Comparison of ENCODE assay signal across 12 cellular contexts in genomic region chr16:52545544-52546262, GRCh38. TPM values are rescaled to one million over a fixed set of nuclear protein-coding genes. Genes with fewer than 3 reads are reported as not detected.
DNase-seq lines count a peak whose midpoint lies in the region; ATAC-seq, FAIRE-seq and TF ChIP-seq lines count a peak whose summit lies in the region.
"Had no signal": no experiment of that assay in that cellular context is flagged by ENCODE, and none has a peak within 500 bp of the region (broad histone marks: within the 10 kb centered on the region; RNA-seq: fewer than 3 reads in every experiment).

No MANE protein-coding gene starts in this region.

- H2BK120ac ChIP-seq in H9 (ENCODE audit: low read depth, low read length, poor library complexity, severe bottlenecking), result no peak overlapping the region

- no peak for TF ChIP-seq POLR2A in A549 (IDR thresholded peaks at IDR 0.05; ENCODE audit: low read length)

- H3K23ac ChIP-seq in H9 (ENCODE audit: insufficient read length, low read depth, low read length), result no peak overlapping the region

- H2BK20ac ChIP-seq in H9 (ENCODE audit: low read depth, low read length, poor library complexity, severe bottlenecking), result no peak overlapping the region

- H3K4me3 Mint-ChIP-seq in H9, result peak overlapping the region; percentile 79 to 94
- peak overlapping the region; percentile 99 for H3K4me3 Mint-ChIP-seq in glutamatergic neuron (ENCODE audit: unreplicated experiment)
- no peak overlapping the region for H3K4me3 Mint-ChIP-seq in activated naive CD4-positive, alpha-beta T cell treated with anti-CD3 and anti-CD28 coated beads for 36 hours

- H3K4ac ChIP-seq in H9 (ENCODE audit: low read depth, low read length), result no peak overlapping the region

- peak overlapping the region; percentile 49 to 72; a peak in 4 of 6 replicates for H3K27ac ChIP-seq in A549
- no peak overlapping the region for H3K27ac ChIP-seq in H9 (ENCODE audit: insufficient read length, low read depth, low read length)

- H3K27me3 ChIP-seq in H9 (ENCODE audit: insufficient read depth, low read length), result peaks cover 9% of the 10 kb centered on the region; the same call in 1 of the 2 replicates
- H3K27me3 ChIP-seq in neuron (ENCODE audit: insufficient read depth, low read length), result no peaks in the 10 kb centered on the region

- peak overlapping the region; percentile 56 for H3K18ac ChIP-seq in H9 (ENCODE audit: insufficient read length, low read depth, low read length)

- H4K91ac ChIP-seq in H9 (ENCODE audit: insufficient read length, low read depth, low read length), result no peak overlapping the region

- peak overlapping the region; percentile 51 for H3K9ac ChIP-seq in H9 (ENCODE audit: extremely low read depth, insufficient read length, low read length)

- ATAC-seq in A549, result peak; percentile 17 to 62; a peak in 3 of 6 replicates
- no peak for ATAC-seq in HG02973 (IDR thresholded peaks at IDR 0.05; ENCODE audit: unreplicated experiment)
- ATAC-seq in HG03460 (IDR thresholded peaks at IDR 0.05; ENCODE audit: unreplicated experiment), result no peak
- ATAC-seq: stimulated activated naive B cell treated with anti-CD40 and anti-IgM and Interleukin-4, amounts not matched to agents 10 μg/mL and 1 μg/mL and 100 μg/mL, for 72 hours had no signal

- H3K9me3 ChIP-seq in A549, result no peaks in the 10 kb centered on the region
- H3K9me3 ChIP-seq in H9 (ENCODE audit: control insufficient read depth, low read depth, low read length), result no peaks in the 10 kb centered on the region
- H3K9me3 ChIP-seq in neuron (ENCODE audit: low read length), result no peaks in the 10 kb centered on the region

- CTCF ChIA-PET in A549 (lab: Yijun Ruan, JAX), result no interaction called here
- CTCF ChIA-PET in activated naive CD4-positive, alpha-beta T cell treated with anti-CD3 and anti-CD28 coated beads for 36 hours (lab: Charles Lee), result no interaction called here

- POLR2A ChIA-PET in A549 (lab: Yijun Ruan, JAX), result no interaction called here

- no peak for TF ChIP-seq RAD21 in A549 (conservative IDR thresholded peaks at IDR 0.05 in 1 of 2, IDR thresholded peaks at IDR 0.05 in 1 of 2)

- H3K27ac Mint-ChIP-seq in H9 (peak overlapping the region in 2 of 3 experiments; percentile 25 to 96; a peak in 3 of 7 replicates), glutamatergic neuron (ENCODE audit: unreplicated experiment) (peak overlapping the region; percentile 83)
- no peak overlapping the region for H3K27ac Mint-ChIP-seq in activated naive CD4-positive, alpha-beta T cell treated with anti-CD3 and anti-CD28 coated beads for 36 hours
- H3K27ac Mint-ChIP-seq: stimulated activated naive B cell treated with anti-CD40 and anti-IgM and Interleukin-4, amounts not matched to agents 10 μg/mL and 1 μg/mL and 100 μg/mL, for 72 hours had no signal

- peaks cover 14% of the 10 kb centered on the region for H3K36me3 ChIP-seq in neuron (ENCODE audit: insufficient read depth, low read length)

- H3K36me3 Mint-ChIP-seq in H9 (ENCODE audit: insufficient read depth in 1 of 3, low read depth in 3 of 3) (peaks cover 5 to 20% (median 8%) of the 10 kb centered on the region in 3 experiments; a peak in 6 of 7 replicates), glutamatergic neuron (ENCODE audit: unreplicated experiment) (no peaks in the 10 kb centered on the region)
- peaks cover 2% of the 10 kb centered on the region for H3K36me3 Mint-ChIP-seq in activated naive CD4-positive, alpha-beta T cell treated with anti-CD3 and anti-CD28 coated beads for 36 hours (ENCODE audit: low read depth)

- FAIRE-seq in A549 (lab: Jason Lieb, UNC), result no peak

- WGBS in A549 (ENCODE audit: missing lambda C conversion rate), result 2% methylated on average over 33 of the region's 38 CpGs
- WGBS in H9 (ENCODE audit: extremely low coverage, insufficient read length, low lambda C conversion rate), result no CpG with 5 or more reads among the region's 38 CpGs

- peaks cover 17% of the 10 kb centered on the region for H3K23me2 ChIP-seq in H9 (ENCODE audit: insufficient read length, low read depth, low read length, poor library complexity, severe bottlenecking)

- peaks cover 13% of the 10 kb centered on the region; the same call in 1 of the 2 replicates for H3K79me2 ChIP-seq in H9 (ENCODE audit: insufficient read depth, low read length)

- H4K20me1 ChIP-seq in H9 (ENCODE audit: control insufficient read depth, insufficient read depth, insufficient read length), result no peaks in the 10 kb centered on the region

- H3K9me3 Mint-ChIP-seq in H9 (no peaks in the 10 kb centered on the region), glutamatergic neuron (ENCODE audit: unreplicated experiment) (peaks cover 13% of the 10 kb centered on the region)
- peaks cover 2% of the 10 kb centered on the region for H3K9me3 Mint-ChIP-seq in activated naive CD4-positive, alpha-beta T cell treated with anti-CD3 and anti-CD28 coated beads for 36 hours
- H3K9me3 Mint-ChIP-seq: stimulated activated naive B cell treated with anti-CD40 and anti-IgM and Interleukin-4, amounts not matched to agents 10 μg/mL and 1 μg/mL and 100 μg/mL, for 72 hours had no signal

- H3K56ac ChIP-seq in H9 (ENCODE audit: insufficient read length, low read depth, low read length), result no peak overlapping the region

- no peak for TF ChIP-seq EP300 in A549 (IDR thresholded peaks at IDR 0.05)

- H3K27me3 Mint-ChIP-seq in H9 (ENCODE audit: low read depth) (peaks cover 35% of the 10 kb centered on the region), glutamatergic neuron (ENCODE audit: unreplicated experiment) (peaks cover 6% of the 10 kb centered on the region)
- peaks cover 50% of the 10 kb centered on the region for H3K27me3 Mint-ChIP-seq in activated naive CD4-positive, alpha-beta T cell treated with anti-CD3 and anti-CD28 coated beads for 36 hours (ENCODE audit: low read depth)

- peaks cover 6% of the 10 kb centered on the region for H3K79me1 ChIP-seq in H9 (ENCODE audit: insufficient read depth, low read depth, low read length, poor library complexity, severe bottlenecking)

- peaks cover 9% of the 10 kb centered on the region for H3K4me1 ChIP-seq in A549
- peaks cover 4% of the 10 kb centered on the region; the same call in 1 of the 2 replicates for H3K4me1 ChIP-seq in H9 (ENCODE audit: insufficient read depth, low read length)
- peaks cover 39% of the 10 kb centered on the region for H3K4me1 ChIP-seq in neuron (ENCODE audit: insufficient read depth, low read length)

- H2BK15ac ChIP-seq in H9 (ENCODE audit: low read depth, low read length), result no peak overlapping the region

- no peak overlapping the region for H3T11ph ChIP-seq in H9 (ENCODE audit: low read length)

- H2AFZ ChIP-seq in H9 (ENCODE audit: low read length) (no peak overlapping the region), neuron (ENCODE audit: low read depth, low read length) (no peak overlapping the region)

- no peak overlapping the region for H2BK12ac ChIP-seq in H9 (ENCODE audit: insufficient read length, low read depth, low read length)

- H2AK5ac ChIP-seq in H9 (ENCODE audit: insufficient read length, low read length), result no peak overlapping the region

- DNase-seq in A549 (ENCODE audit: low read depth in 1 of 2, low spot score in 1 of 2) (no peak), H9 (no peak), glutamatergic neuron (peak; percentile 48), DMS79 (lab: John Stamatoyannopoulos, UW) (no peak)
- no peak for DNase-seq in activated naive CD4-positive, alpha-beta T cell treated with anti-CD3 and anti-CD28 coated beads for 36 hours
- DNase-seq: activated CD4-positive, alpha-beta T cell treated with anti-CD3 and anti-CD28 coated beads, Interleukin-2, amount 50 U/mL, for 1 hour; amniotic stem cell; KBM-7; stimulated activated naive B cell treated with anti-CD40 and anti-IgM and Interleukin-4, amounts not matched to agents 10 μg/mL and 1 μg/mL and 100 μg/mL, for 72 hours had no signal

- H3K4me1 Mint-ChIP-seq in H9 (peaks cover 47 to 49% of the 10 kb centered on the region in 2 experiments), glutamatergic neuron (ENCODE audit: low read depth, unreplicated experiment) (peaks cover 14% of the 10 kb centered on the region)
- peaks cover 7% of the 10 kb centered on the region for H3K4me1 Mint-ChIP-seq in activated naive CD4-positive, alpha-beta T cell treated with anti-CD3 and anti-CD28 coated beads for 36 hours (ENCODE audit: low read depth)

- peak overlapping the region; percentile 62 for H3K4me3 ChIP-seq in A549
- H3K4me3 ChIP-seq in neuron (ENCODE audit: low read length), result peak overlapping the region; percentile 88

- no peak overlapping the region for H2BK5ac ChIP-seq in H9 (ENCODE audit: insufficient read length, low read length)

- no peak for TF ChIP-seq CTCF in A549 (IDR thresholded peaks at IDR 0.05)
- TF ChIP-seq CTCF in H9 (conservative IDR thresholded peaks at IDR 0.05), result no peak
- no peak for TF ChIP-seq CTCF in glutamatergic neuron (IDR thresholded peaks at IDR 0.05; ENCODE audit: partially characterized antibody, unreplicated experiment)

- no peak overlapping the region; the same call in 1 of the 2 replicates for H3K14ac ChIP-seq in H9 (ENCODE audit: insufficient read depth, low read length)

- no peak overlapping the region for H4K8ac ChIP-seq in H9 (replicated peaks; ENCODE audit: insufficient read length, low read depth, low read length)

- peak overlapping the region; percentile 99 for H3K4me2 ChIP-seq in A549
- H3K4me2 ChIP-seq in H9 (ENCODE audit: insufficient read depth, insufficient read length, low read length), result peak overlapping the region; percentile 96

- intact Hi-C loops in activated naive CD4-positive, alpha-beta T cell treated with anti-CD3 and anti-CD28 coated beads for 36 hours (cut with micrococcal nuclease), result no loop called here

- no peak overlapping the region for H4K5ac ChIP-seq in H9 (ENCODE audit: insufficient read length, low read depth, low read length)

TF ChIP-seq in A549, 52 proteins besides CTCF, POLR2A, EP300 and RAD21 (continues in another document):
- no peak for TF ChIP-seq ZNF302 (CRISPR knock-in tag; IDR thresholded peaks at IDR 0.05)
- no peak for TF ChIP-seq ZSCAN20 (CRISPR knock-in tag; IDR thresholded peaks at IDR 0.05)
- no peak for TF ChIP-seq HOXB5 (CRISPR knock-in tag; IDR thresholded peaks at IDR 0.05)
- TF ChIP-seq TP53 (CRISPR knock-in tag; IDR thresholded peaks at IDR 0.05), result no peak
- TF ChIP-seq SMC3 (IDR thresholded peaks at IDR 0.05), result no peak
- TF ChIP-seq FOSL2 (IDR thresholded peaks at IDR 0.05), result no peak
- TF ChIP-seq FOSL2 (CRISPR knock-in tag; IDR thresholded peaks at IDR 0.05), result no peak
- no peak for TF ChIP-seq NFE2L2 (conservative IDR thresholded peaks at IDR 0.05; ENCODE audit: low read length)
- TF ChIP-seq EHMT2 (IDR thresholded peaks at IDR 0.05; ENCODE audit: low read depth), result no peak
- no peak for TF ChIP-seq NPAS2 (CRISPR knock-in tag; IDR thresholded peaks at IDR 0.05; ENCODE audit: borderline replicate concordance)

RNA-seq across cellular contexts. Expression of gene TOX3, which starts 1.2 kb away (rescaled TPM):
- polyA plus RNA-seq in A549 (2011; rRNA removed), result 2.2 and 4.1 TPM in 2 replicates
- polyA plus RNA-seq in A549 (2012; cell fraction: cytosol; rRNA removed), result 0.62 and 0.73 TPM in 2 replicates
- 0.24 and 1.4 TPM in 2 replicates for polyA plus RNA-seq in A549 (2012; cell fraction: nucleus; rRNA removed)
- 0.05 to 0.10 TPM in 2 of 3 replicates, not detected in the other for polyA plus RNA-seq in A549 (2017; fragmentation: RNase III; extraction: RNeasy Plus Mini Kit Qiagen cat#74134 plus additional on column Dnase treatment)
- 5.5 and 6.6 TPM in 2 replicates for polyA minus RNA-seq in A549 (2011; rRNA and poly(A)+ RNA removed)
- total RNA-seq in H9 (2021), result 18.2 and 20.2 TPM in 2 replicates
- 54.8 TPM for total RNA-seq in glutamatergic neuron (ENCODE audit: unreplicated experiment)
- total RNA-seq in activated naive CD4-positive, alpha-beta T cell treated with anti-CD3 and anti-CD28 coated beads for 36 hours, result not detected

Comparison
In these comparisons a context has a peak if more than half of its experiments do, and no peak if none do; other contexts are left out.
1. ATAC-seq: peak in A549 (2 of 2); none in HG02973 (single experiment) and HG03460 (single experiment).
2. RNA of gene TOX3, which starts 1.2 kb away (total RNA-seq): 54.8 TPM in glutamatergic neuron (single experiment) and 18.2 to 20.2 TPM in H9; not detected in activated naive CD4-positive, alpha-beta T cell treated with anti-CD3 and anti-CD28 coated beads for 36 hours; every median in the first group is over 10 times any median in the second.